1 cellular context compared by ENCODE assay signal in the genomic region with DNA sequence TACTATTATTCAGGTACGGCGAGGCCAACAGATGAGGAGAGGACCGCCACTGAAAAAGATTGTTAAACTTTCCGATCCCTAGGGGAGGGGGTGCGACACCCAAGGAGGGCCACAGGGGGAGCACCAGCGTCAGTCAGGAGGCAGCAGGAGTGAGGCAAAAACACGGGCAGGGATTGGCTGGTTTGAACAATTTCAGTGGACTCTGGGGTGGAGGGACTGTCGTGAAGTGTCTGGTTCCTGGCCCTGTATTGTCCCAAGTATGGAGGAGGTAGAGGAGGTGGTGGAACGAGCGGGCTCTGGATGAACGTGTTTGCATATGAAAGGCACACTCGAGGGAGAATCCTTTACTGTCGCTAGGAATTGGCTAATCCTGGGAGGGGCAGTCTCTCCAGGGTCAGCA.
TF ChIP-seq lines count a peak whose summit lies in the region.

No MANE protein-coding gene starts in this region.

TF ChIP-seq in SK-N-SH, 30 proteins besides CTCF, POLR2A, EP300 and RAD21 (continued from another document):
- TF ChIP-seq, protein P1, sequence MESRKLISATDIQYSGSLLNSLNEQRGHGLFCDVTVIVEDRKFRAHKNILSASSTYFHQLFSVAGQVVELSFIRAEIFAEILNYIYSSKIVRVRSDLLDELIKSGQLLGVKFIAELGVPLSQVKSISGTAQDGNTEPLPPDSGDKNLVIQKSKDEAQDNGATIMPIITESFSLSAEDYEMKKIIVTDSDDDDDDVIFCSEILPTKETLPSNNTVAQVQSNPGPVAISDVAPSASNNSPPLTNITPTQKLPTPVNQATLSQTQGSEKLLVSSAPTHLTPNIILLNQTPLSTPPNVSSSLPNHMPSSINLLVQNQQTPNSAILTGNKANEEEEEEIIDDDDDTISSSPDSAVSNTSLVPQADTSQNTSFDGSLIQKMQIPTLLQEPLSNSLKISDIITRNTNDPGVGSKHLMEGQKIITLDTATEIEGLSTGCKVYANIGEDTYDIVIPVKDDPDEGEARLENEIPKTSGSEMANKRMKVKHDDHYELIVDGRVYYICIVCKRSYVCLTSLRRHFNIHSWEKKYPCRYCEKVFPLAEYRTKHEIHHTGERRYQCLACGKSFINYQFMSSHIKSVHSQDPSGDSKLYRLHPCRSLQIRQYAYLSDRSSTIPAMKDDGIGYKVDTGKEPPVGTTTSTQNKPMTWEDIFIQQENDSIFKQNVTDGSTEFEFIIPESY (IDR thresholded peaks at IDR 0.05; ENCODE audit: borderline replicate concordance, low read depth): no peak
- TF ChIP-seq SMC3 (IDR thresholded peaks at IDR 0.05; ENCODE audit: low read depth, low read length): no peak
- TF ChIP-seq, protein P2, sequence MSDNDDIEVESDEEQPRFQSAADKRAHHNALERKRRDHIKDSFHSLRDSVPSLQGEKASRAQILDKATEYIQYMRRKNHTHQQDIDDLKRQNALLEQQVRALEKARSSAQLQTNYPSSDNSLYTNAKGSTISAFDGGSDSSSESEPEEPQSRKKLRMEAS (IDR thresholded peaks at IDR 0.05; ENCODE audit: low read depth): no peak
- TF ChIP-seq POLR2AphosphoS5 (IDR thresholded peaks at IDR 0.05; ENCODE audit: low read depth, low read length): no peak
- no peak for TF ChIP-seq NFIC (IDR thresholded peaks at IDR 0.05; ENCODE audit: borderline replicate concordance)
- no peak for TF ChIP-seq TEAD4 (IDR thresholded peaks at IDR 0.05; ENCODE audit: borderline replicate concordance, insufficient read depth)
- TF ChIP-seq NRF1 (IDR thresholded peaks at IDR 0.05; ENCODE audit: low read depth, low read length): no peak
- no peak for TF ChIP-seq MEF2A (IDR thresholded peaks at IDR 0.05; ENCODE audit: borderline replicate concordance, low read depth)
- TF ChIP-seq, protein P3, sequence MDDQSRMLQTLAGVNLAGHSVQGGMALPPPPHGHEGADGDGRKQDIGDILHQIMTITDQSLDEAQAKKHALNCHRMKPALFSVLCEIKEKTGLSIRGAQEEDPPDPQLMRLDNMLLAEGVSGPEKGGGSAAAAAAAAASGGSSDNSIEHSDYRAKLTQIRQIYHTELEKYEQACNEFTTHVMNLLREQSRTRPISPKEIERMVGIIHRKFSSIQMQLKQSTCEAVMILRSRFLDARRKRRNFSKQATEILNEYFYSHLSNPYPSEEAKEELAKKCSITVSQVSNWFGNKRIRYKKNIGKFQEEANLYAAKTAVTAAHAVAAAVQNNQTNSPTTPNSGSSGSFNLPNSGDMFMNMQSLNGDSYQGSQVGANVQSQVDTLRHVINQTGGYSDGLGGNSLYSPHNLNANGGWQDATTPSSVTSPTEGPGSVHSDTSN (IDR thresholded peaks at IDR 0.05): no peak
- TF ChIP-seq JUND (IDR thresholded peaks at IDR 0.05): no peak
TF ChIP-seq in SK-N-SH: peak in this region for 0.
